Comparison of ENCODE assay signal across 31 cellular contexts in genomic region chr1:180906511-180906910, GRCh38.
"Had no signal": no experiment of that assay in that cellular context is flagged by ENCODE, and none has a peak within 500 bp of the region (broad histone marks: within the 10 kb centered on the region; RNA-seq: fewer than 3 reads in every experiment).

No MANE protein-coding gene starts in this region.

- ATAC-seq: activated CD8-positive, alpha-beta memory T cell treated with anti-CD3 and anti-CD28 coated beads, Interleukin-2, amount 10 ng/mL, durations not matched to agents 7 days and 5 days; activated CD8-positive, alpha-beta T cell treated with anti-CD3 and anti-CD28 coated beads, Interleukin-2, amount 10 ng/mL, durations not matched to agents 7 days and 5 days; activated naive CD4-positive, alpha-beta T cell treated with anti-CD3 and anti-CD28 coated beads, Interleukin-2, amount 50 U/mL, for 72 hours; activated naive CD8-positive, alpha-beta T cell treated with anti-CD3 and anti-CD28 coated beads, Interleukin-2, amount 50 U/mL, for 24 hours; activated T-cell treated with anti-CD3 and anti-CD28 coated beads, Interleukin-2, amount 50 U/mL, for 4 hours; body of pancreas; T-helper 17 cell; WTC11 had no signal

- H3K4me3 Mint-ChIP-seq: activated CD8-positive, alpha-beta memory T cell treated with anti-CD3 and anti-CD28 coated beads, Interleukin-2, amount 10 ng/mL, durations not matched to agents 7 days and 5 days; activated CD8-positive, alpha-beta T cell treated with anti-CD3 and anti-CD28 coated beads, Interleukin-2, amount 10 ng/mL, durations not matched to agents 7 days and 5 days; activated naive CD8-positive, alpha-beta T cell treated with anti-CD3 and anti-CD28 coated beads, Interleukin-2, amount 50 U/mL, for 24 hours; activated T-cell treated with anti-CD3 and anti-CD28 coated beads, Interleukin-2, amount 50 U/mL, for 4 hours; central memory CD8-positive, alpha-beta T cell; T-helper 17 cell; WTC11 had no signal

- H3K9me3 ChIP-seq: ascending aorta, body of pancreas, Peyer's patch, SJSA1 had no signal

- DNase-seq: activated CD4-positive, alpha-beta T cell treated with anti-CD3 and anti-CD28 coated beads for 48 hours; activated CD4-positive, alpha-beta T cell treated with anti-CD3 and anti-CD28 coated beads, Interleukin-2, amount 50 U/mL, for 4 hours; activated CD4-positive, CD25-positive, alpha-beta regulatory T cell treated with anti-CD3 and anti-CD28 coated beads, Interleukin-2, amount 50 U/mL, for 72 hours; activated CD8-positive, alpha-beta memory T cell treated with anti-CD3 and anti-CD28 coated beads, Interleukin-2, amount 10 ng/mL, durations not matched to agents 7 days and 5 days; activated CD8-positive, alpha-beta T cell treated with anti-CD3 and anti-CD28 coated beads, Interleukin-2, amount 10 ng/mL, durations not matched to agents 7 days and 5 days; activated effector memory CD4-positive, alpha-beta T cell treated with anti-CD3 and anti-CD28 coated beads, Interleukin-2, amount 50 U/mL, for 16 hours; activated naive CD4-positive, alpha-beta T cell treated with Interleukin-2 at 50 U/mL for 16 hours; activated naive CD8-positive, alpha-beta T cell treated with anti-CD3 and anti-CD28 coated beads, Interleukin-2, amount 50 U/mL, for 24 hours; activated T-cell treated with anti-CD3 and anti-CD28 coated beads, Interleukin-2, amount 50 U/mL, for 4 hours; amniotic stem cell; body of pancreas; NCI-H1092; NCI-H1417; NCI-H1930; NCI-H2171 treated with DMSO at 0.1 percent for 48 hours; NCI-H345; NCI-H510A; NCI-H526 treated with DMSO at 0.1 percent for 48 hours; NCI-H82; OCI-M1; Right ventricle myocardium superior; T-helper 17 cell; T-helper 9 cell had no signal

- H3K9ac ChIP-seq: KMS-11 had no signal

- H3K27me3 ChIP-seq: ascending aorta, body of pancreas, Peyer's patch, SJSA1 had no signal

- H3K9me3 Mint-ChIP-seq: activated T-cell treated with anti-CD3 and anti-CD28 coated beads, Interleukin-2, amount 50 U/mL, for 4 hours; central memory CD8-positive, alpha-beta T cell; WTC11 had no signal

- H3K4me2 ChIP-seq: KMS-11 had no signal

- H3K36me3 Mint-ChIP-seq: activated naive CD4-positive, alpha-beta T cell treated with anti-CD3 and anti-CD28 coated beads, Interleukin-2, amount 50 U/mL, for 72 hours; WTC11 had no signal

- H3K36me3 ChIP-seq: ascending aorta, Peyer's patch, SJSA1 had no signal

- H3K4me1 Mint-ChIP-seq: activated naive CD8-positive, alpha-beta T cell treated with anti-CD3 and anti-CD28 coated beads, Interleukin-2, amount 50 U/mL, for 24 hours had no signal

- H3K27ac ChIP-seq: ascending aorta, body of pancreas, KMS-11, Peyer's patch, RWPE1, SJSA1 had no signal

- H3K4me3 ChIP-seq: ascending aorta, body of pancreas, Peyer's patch, SJSA1 had no signal

- H3K27ac Mint-ChIP-seq: activated CD8-positive, alpha-beta memory T cell treated with anti-CD3 and anti-CD28 coated beads, Interleukin-2, amount 10 ng/mL, durations not matched to agents 7 days and 5 days; activated CD8-positive, alpha-beta T cell treated with anti-CD3 and anti-CD28 coated beads, Interleukin-2, amount 10 ng/mL, durations not matched to agents 7 days and 5 days; activated naive CD4-positive, alpha-beta T cell treated with anti-CD3 and anti-CD28 coated beads, Interleukin-2, amount 50 U/mL, for 72 hours; activated naive CD8-positive, alpha-beta T cell treated with anti-CD3 and anti-CD28 coated beads, Interleukin-2, amount 50 U/mL, for 24 hours; T-helper 17 cell; WTC11 had no signal
